ENCODE assay signal across 27 cellular contexts in the genomic region with DNA sequence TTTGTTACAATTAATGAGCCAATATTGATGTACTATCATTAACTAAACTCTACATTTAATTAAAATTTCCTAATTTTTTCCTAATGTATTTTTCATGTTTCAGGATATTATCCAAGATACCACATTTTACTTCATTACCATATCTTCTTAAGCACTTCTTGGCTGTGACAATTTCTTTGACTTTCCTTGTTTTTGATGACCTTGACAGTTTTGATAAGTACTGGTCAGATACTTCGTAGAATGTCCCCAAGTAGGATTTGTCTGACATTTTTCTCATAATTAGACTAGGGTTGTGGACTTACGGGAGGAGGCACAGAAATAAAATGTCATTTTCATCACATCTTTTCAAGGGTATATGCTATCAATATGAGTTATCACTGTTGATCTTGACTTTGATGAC.
"Had no signal": no experiment of that assay in that cellular context is flagged by ENCODE, and none has a peak within 500 bp of the region (broad histone marks: within the 10 kb centered on the region; RNA-seq: fewer than 3 reads in every experiment).

No MANE protein-coding gene starts in this region.

- H3K27me3 ChIP-seq: stomach, suprapubic skin, testis, thyroid gland, tibial artery, tibial nerve, transverse colon, upper lobe of left lung, upper lobe of right lung, uterus, vagina had no signal

- DNase-seq: stimulated activated CD4-positive, alpha-beta T cell treated with anti-CD3 and anti-CD28 coated beads, Interleukin-2, amount 100 ng/mL, for 48 hours; stimulated activated CD4-positive, alpha-beta T cell treated with anti-CD3 and anti-CD28 coated beads, Interleukin-4, amount 100 ng/mL, for 1 hour; stimulated activated CD4-positive, alpha-beta T cell treated with anti-CD3 and anti-CD28 coated beads, Interleukin-4, amount 100 ng/mL, for 24 hours; stimulated activated CD4-positive, alpha-beta T cell treated with anti-CD3 and anti-CD28 coated beads, Interleukin-4, amount 100 ng/mL, for 4 hours; stimulated activated CD8-positive, alpha-beta memory T cell treated with anti-CD3 and anti-CD28 coated beads, Interleukin-4, amount 100 ng/mL, for 48 hours; stimulated activated naive B cell treated with anti-CD40 and anti-IgM and Interleukin-4, amounts not matched to agents 10 μg/mL and 1 μg/mL and 100 μg/mL, for 72 hours; stimulated activated naive CD4-positive, alpha-beta T cell; stimulated activated naive CD4-positive, alpha-beta T cell treated with Interleukin-2 at 50 U/mL for 16 hours; stimulated activated naive CD8-positive, alpha-beta T cell treated with anti-CD3 and anti-CD28 coated beads, Interleukin-15, amount 100 ng/mL, for 72 hours; stimulated activated naive CD8-positive, alpha-beta T cell treated with anti-CD3 and anti-CD28 coated beads, Interleukin-15, Interleukin-2, amounts not matched to agents 100 U/mL and 50 U/mL, for 24 hours; stomach; substantia nigra; testis; thyroid gland; tibial artery; transverse colon; trophoblast cell; upper lobe of left lung; upper lobe of right lung; uterus had no signal

- H3K4me3 ChIP-seq: stomach, suprapubic skin, testis, thoracic aorta, thyroid gland, tibial artery, tibial nerve, transverse colon, upper lobe of left lung, upper lobe of right lung, uterus, vagina had no signal

- H3K27ac ChIP-seq: stomach, suprapubic skin, testis, thoracic aorta, thyroid gland, tibial artery, tibial nerve, transverse colon, upper lobe of left lung, upper lobe of right lung, uterus, vagina had no signal

- H3K36me3 ChIP-seq: stomach, suprapubic skin, thoracic aorta, thyroid gland, tibial artery, tibial nerve, transverse colon, upper lobe of left lung, upper lobe of right lung, uterus, vagina had no signal

- H3K4me1 ChIP-seq: stomach, suprapubic skin, testis, thyroid gland, tibial artery, tibial nerve, transverse colon, upper lobe of left lung, upper lobe of right lung, uterus, vagina had no signal

- FAIRE-seq: urothelium cell line had no signal

- ATAC-seq: stimulated activated effector memory CD8-positive, alpha-beta T cell treated with anti-CD3 and anti-CD28 coated beads, Interleukin-12 subunit alpha, Interleukin-12 subunit beta, amount 100 ng/mL, for 72 hours; stimulated activated memory B cell treated with anti-CD40 and anti-IgM and Interleukin-4, amounts not matched to agents 10 μg/mL and 1 μg/mL and 100 μg/mL, for 72 hours; stimulated activated naive B cell treated with anti-CD40 and anti-IgM and Interleukin-4, amounts not matched to agents 10 μg/mL and 1 μg/mL and 100 μg/mL, for 72 hours; stimulated activated naive CD8-positive, alpha-beta T cell treated with anti-CD3 and anti-CD28 coated beads, Interleukin-15, amount 100 ng/mL, for 72 hours; stimulated activated naive CD8-positive, alpha-beta T cell treated with anti-CD3 and anti-CD28 coated beads, Interleukin-15, Interleukin-2, amounts not matched to agents 100 U/mL and 50 U/mL, for 24 hours; upper lobe of right lung had no signal

- H3K9me3 ChIP-seq: suprapubic skin, testis, thoracic aorta, thyroid gland, transverse colon, upper lobe of right lung, uterus, vagina had no signal
